35 cellular contexts compared by ENCODE assay signal in genomic region chrY:7996726-7997125, GRCh38.
"Had no signal": no experiment of that assay in that cellular context is flagged by ENCODE, and none has a peak within 500 bp of the region (broad histone marks: within the 10 kb centered on the region; RNA-seq: fewer than 3 reads in every experiment).

No MANE protein-coding gene starts in this region.

- DNase-seq: activated B cell treated with CpG ODN at 0.5 μM for 24 hours; activated CD4-positive, alpha-beta memory T cell treated with anti-CD3 and anti-CD28 coated beads for 36 hours; activated CD4-positive, alpha-beta T cell treated with anti-CD3 and anti-CD28 coated beads for 4 hours; activated CD4-positive, alpha-beta T cell treated with anti-CD3 and anti-CD28 coated beads, Interleukin-2, amount 10 ng/mL, durations not matched to agents 24 days and 14 days; activated CD4-positive, alpha-beta T cell treated with anti-CD3 and anti-CD28 coated beads, Interleukin-2, amount 50 U/mL, for 1 hour; activated CD4-positive, alpha-beta T cell treated with anti-CD3 and anti-CD28 coated beads, Interleukin-2, amount 50 U/mL, for 4 hours; activated CD4-positive, CD25-positive, alpha-beta regulatory T cell treated with anti-CD3 and anti-CD28 coated beads, Interleukin-2, amount 50 U/mL, for 72 hours; activated CD8-positive, alpha-beta memory T cell treated with anti-CD3 and anti-CD28 coated beads, Interleukin-2, amount 50 U/mL, for 4 hours; activated CD8-positive, alpha-beta T cell treated with anti-CD3 and anti-CD28 coated beads for 36 hours; activated effector memory CD4-positive, alpha-beta T cell treated with anti-CD3 and anti-CD28 coated beads, Interleukin-2, amount 50 U/mL, for 16 hours; activated gamma-delta T cell treated with Interleukin-2 at 50 U/mL for 16 hours; activated naive CD4-positive, alpha-beta T cell; activated naive CD4-positive, alpha-beta T cell treated with anti-CD3 and anti-CD28 coated beads for 36 hours; activated naive CD4-positive, alpha-beta T cell treated with anti-CD3 and anti-CD28 coated beads, Interleukin-2, amount 50 U/mL, for 16 hours; activated naive CD8-positive, alpha-beta T cell treated with anti-CD3 and anti-CD28 coated beads for 36 hours; activated T-cell treated with anti-CD3 and anti-CD28 coated beads for 4 hours; activated T-cell treated with anti-CD3 and anti-CD28 coated beads, Interleukin-2, amount 50 U/mL, for 1 hour; activated T-cell treated with anti-CD3 and anti-CD28 coated beads, Interleukin-2, amount 50 U/mL, for 4 hours; activated T-cell treated with anti-CD3 and anti-CD28 coated beads, Interleukin-2, amount 50 U/mL, for 72 hours; adrenal gland; amniotic stem cell; aorta; body of pancreas; brain microvascular endothelial cell; central memory CD4-positive, alpha-beta T cell; T-helper 1 cell; T-helper 2 cell; T-helper 9 cell had no signal

- H3K36me3 ChIP-seq: adrenal gland, brain microvascular endothelial cell, breast epithelium had no signal

- H3K4me1 ChIP-seq: adrenal gland, body of pancreas, breast epithelium had no signal

- H3K27ac ChIP-seq: adrenal gland, body of pancreas, brain microvascular endothelial cell, breast epithelium, VCaP had no signal

- H3K4me3 ChIP-seq: adrenal gland, body of pancreas, breast epithelium had no signal

- H3K27ac Mint-ChIP-seq: activated B cell treated with CpG ODN at 0.5 μM for 24 hours; activated CD4-positive, alpha-beta memory T cell treated with anti-CD3 and anti-CD28 coated beads for 36 hours; activated CD4-positive, alpha-beta T cell treated with anti-CD3 and anti-CD28 coated beads, Interleukin-2, amount 10 ng/mL, durations not matched to agents 24 days and 14 days; activated CD8-positive, alpha-beta T cell treated with anti-CD3 and anti-CD28 coated beads for 36 hours; activated naive CD4-positive, alpha-beta T cell treated with anti-CD3 and anti-CD28 coated beads for 36 hours; activated naive CD4-positive, alpha-beta T cell treated with anti-CD3 and anti-CD28 coated beads, Interleukin-2, amount 50 U/mL, for 72 hours; activated naive CD8-positive, alpha-beta T cell treated with anti-CD3 and anti-CD28 coated beads for 36 hours; activated T-cell treated with anti-CD3 and anti-CD28 coated beads, Interleukin-2, amount 50 U/mL, for 72 hours; activated T-helper 1 cell treated with anti-CD3 and anti-CD28 coated beads, Interleukin-12 subunit alpha, Interleukin-12 subunit beta, Interleukin-2, Interleukin-4 antibody, amounts not matched to agents 30 ng/mL and 10 ng/mL and 1 ng/mL, durations not matched to agents 14 hours and 24 hours and 36 hours; activated T-helper 17 cell treated with anti-CD3 and anti-CD28 coated beads, Interleukin-2, amount 50 U/mL, for 72 hours; T-helper 1 cell treated with Interleukin-12 subunit alpha and Interleukin-12 subunit beta and Interleukin-4 antibody, amounts not matched to agents 30 μg/mL and 1 μg/mL, for 36 hours; T-helper 2 cell treated with Interferon-gamma antibody and Interleukin-4, amounts not matched to agents 5 μg/mL and 100 μg/mL, for 36 hours had no signal

- H3K4me1 Mint-ChIP-seq: activated B cell treated with CpG ODN at 0.5 μM for 24 hours; activated CD4-positive, alpha-beta T cell treated with anti-CD3 and anti-CD28 coated beads, Interleukin-2, amount 10 ng/mL, durations not matched to agents 24 days and 14 days; activated naive CD8-positive, alpha-beta T cell treated with anti-CD3 and anti-CD28 coated beads for 36 hours; activated T-helper 17 cell treated with anti-CD3 and anti-CD28 coated beads, Interleukin-2, amount 50 U/mL, for 72 hours had no signal

- H3K9me3 ChIP-seq: adrenal gland, body of pancreas, breast epithelium had no signal

- H3K27me3 Mint-ChIP-seq: activated B cell treated with CpG ODN at 0.5 μM for 24 hours; activated CD4-positive, alpha-beta memory T cell treated with anti-CD3 and anti-CD28 coated beads for 36 hours; activated CD4-positive, alpha-beta T cell treated with anti-CD3 and anti-CD28 coated beads, Interleukin-2, amount 10 ng/mL, durations not matched to agents 24 days and 14 days; activated CD8-positive, alpha-beta T cell treated with anti-CD3 and anti-CD28 coated beads for 36 hours; activated naive CD8-positive, alpha-beta T cell treated with anti-CD3 and anti-CD28 coated beads for 36 hours; activated T-helper 17 cell treated with anti-CD3 and anti-CD28 coated beads, Interleukin-2, amount 50 U/mL, for 72 hours had no signal

- ATAC-seq: activated CD8-positive, alpha-beta T cell treated with anti-CD3 and anti-CD28 coated beads for 36 hours; activated naive CD4-positive, alpha-beta T cell treated with anti-CD3 and anti-CD28 coated beads, Interleukin-2, amount 50 U/mL, for 72 hours; activated T-cell treated with anti-CD3 and anti-CD28 coated beads, Interleukin-2, amount 50 U/mL, for 4 hours; activated T-cell treated with anti-CD3 and anti-CD28 coated beads, Interleukin-2, amount 50 U/mL, for 72 hours; activated T-helper 17 cell treated with anti-CD3 and anti-CD28 coated beads, Interleukin-2, amount 50 U/mL, for 72 hours; body of pancreas had no signal

- H3K27me3 ChIP-seq: adrenal gland, body of pancreas, brain microvascular endothelial cell, breast epithelium had no signal

- H3K36me3 Mint-ChIP-seq: activated CD4-positive, alpha-beta memory T cell treated with anti-CD3 and anti-CD28 coated beads for 36 hours had no signal

- H3K9me3 Mint-ChIP-seq: activated CD4-positive, alpha-beta T cell treated with anti-CD3 and anti-CD28 coated beads, Interleukin-2, amount 10 ng/mL, durations not matched to agents 24 days and 14 days; activated T-helper 17 cell treated with anti-CD3 and anti-CD28 coated beads, Interleukin-2, amount 50 U/mL, for 72 hours; T-helper 2 cell treated with Interferon-gamma antibody and Interleukin-4, amounts not matched to agents 5 μg/mL and 100 μg/mL, for 36 hours had no signal

- H3K4me3 Mint-ChIP-seq: activated B cell treated with CpG ODN at 0.5 μM for 24 hours; activated CD4-positive, alpha-beta memory T cell treated with anti-CD3 and anti-CD28 coated beads for 36 hours; activated CD4-positive, alpha-beta T cell treated with anti-CD3 and anti-CD28 coated beads, Interleukin-2, amount 10 ng/mL, durations not matched to agents 24 days and 14 days; activated CD8-positive, alpha-beta T cell treated with anti-CD3 and anti-CD28 coated beads for 36 hours; activated naive CD4-positive, alpha-beta T cell treated with anti-CD3 and anti-CD28 coated beads for 36 hours; activated naive CD8-positive, alpha-beta T cell treated with anti-CD3 and anti-CD28 coated beads for 36 hours; activated T-cell treated with anti-CD3 and anti-CD28 coated beads, Interleukin-2, amount 50 U/mL, for 4 hours; activated T-cell treated with anti-CD3 and anti-CD28 coated beads, Interleukin-2, amount 50 U/mL, for 72 hours; activated T-helper 1 cell treated with anti-CD3 and anti-CD28 coated beads, Interleukin-12 subunit alpha, Interleukin-12 subunit beta, Interleukin-2, Interleukin-4 antibody, amounts not matched to agents 30 ng/mL and 10 ng/mL and 1 ng/mL, durations not matched to agents 14 hours and 24 hours and 36 hours; activated T-helper 17 cell treated with anti-CD3 and anti-CD28 coated beads, Interleukin-2, amount 50 U/mL, for 72 hours; T-helper 1 cell treated with Interleukin-12 subunit alpha and Interleukin-12 subunit beta and Interleukin-4 antibody, amounts not matched to agents 30 μg/mL and 1 μg/mL, for 36 hours; T-helper 2 cell treated with Interferon-gamma antibody and Interleukin-4, amounts not matched to agents 5 μg/mL and 100 μg/mL, for 36 hours had no signal
